ENCODE assay signal across 12 cellular contexts in genomic region chr14:80446356-80446755, GRCh38.
"Had no signal": no experiment of that assay in that cellular context is flagged by ENCODE, and none has a peak within 500 bp of the region (broad histone marks: within the 10 kb centered on the region; RNA-seq: fewer than 3 reads in every experiment).

No MANE protein-coding gene starts in this region.

- H3K27me3 ChIP-seq: heart right ventricle had no signal

- DNase-seq: activated CD4-positive, alpha-beta T cell treated with anti-CD3 and anti-CD28 coated beads, Interleukin-2, amount 50 U/mL, for 48 hours; activated CD8-positive, alpha-beta memory T cell treated with anti-CD3 and anti-CD28 coated beads, Interleukin-2, amount 10 ng/mL, durations not matched to agents 7 days and 5 days; activated effector memory CD4-positive, alpha-beta T cell treated with Interleukin-2 at 50 U/mL for 16 hours; activated T-cell treated with anti-CD3 and anti-CD28 coated beads, Interleukin-2, amount 50 U/mL, for 24 hours; amygdala; cerebellar nuclear complex; dermis blood vessel endothelial cell; heart right ventricle; islet precursor cell; left ventricle myocardium inferior had no signal

- H3K27ac Mint-ChIP-seq: activated CD8-positive, alpha-beta memory T cell treated with anti-CD3 and anti-CD28 coated beads, Interleukin-2, amount 10 ng/mL, durations not matched to agents 7 days and 5 days; activated naive CD4-positive, alpha-beta T cell treated with anti-CD3 and anti-CD28 coated beads, Interleukin-2, amount 50 U/mL, for 24 hours; activated T-cell treated with anti-CD3 and anti-CD28 coated beads, Interleukin-2, amount 50 U/mL, for 24 hours had no signal

- H3K27me3 Mint-ChIP-seq: activated CD8-positive, alpha-beta memory T cell treated with anti-CD3 and anti-CD28 coated beads, Interleukin-2, amount 10 ng/mL, durations not matched to agents 7 days and 5 days; activated naive CD4-positive, alpha-beta T cell treated with anti-CD3 and anti-CD28 coated beads, Interleukin-2, amount 50 U/mL, for 24 hours; activated T-cell treated with anti-CD3 and anti-CD28 coated beads, Interleukin-2, amount 50 U/mL, for 24 hours had no signal

- ATAC-seq: activated CD4-positive, CD25-positive, alpha-beta regulatory T cell treated with anti-CD3 and anti-CD28 coated beads, Interleukin-2, amount 50 U/mL, for 24 hours; activated CD8-positive, alpha-beta memory T cell treated with anti-CD3 and anti-CD28 coated beads, Interleukin-2, amount 10 ng/mL, durations not matched to agents 7 days and 5 days had no signal

- H3K27ac ChIP-seq: heart right ventricle, left ventricle myocardium inferior had no signal

- H3K4me3 Mint-ChIP-seq: activated CD8-positive, alpha-beta memory T cell treated with anti-CD3 and anti-CD28 coated beads, Interleukin-2, amount 10 ng/mL, durations not matched to agents 7 days and 5 days; activated naive CD4-positive, alpha-beta T cell treated with anti-CD3 and anti-CD28 coated beads, Interleukin-2, amount 50 U/mL, for 24 hours; activated T-cell treated with anti-CD3 and anti-CD28 coated beads, Interleukin-2, amount 50 U/mL, for 24 hours had no signal

- H3K4me3 ChIP-seq: heart right ventricle, left ventricle myocardium inferior had no signal

- H3K36me3 Mint-ChIP-seq: activated CD8-positive, alpha-beta memory T cell treated with anti-CD3 and anti-CD28 coated beads, Interleukin-2, amount 10 ng/mL, durations not matched to agents 7 days and 5 days; activated naive CD4-positive, alpha-beta T cell treated with anti-CD3 and anti-CD28 coated beads, Interleukin-2, amount 50 U/mL, for 24 hours had no signal

- H3K4me1 Mint-ChIP-seq: activated CD8-positive, alpha-beta memory T cell treated with anti-CD3 and anti-CD28 coated beads, Interleukin-2, amount 10 ng/mL, durations not matched to agents 7 days and 5 days; activated naive CD4-positive, alpha-beta T cell treated with anti-CD3 and anti-CD28 coated beads, Interleukin-2, amount 50 U/mL, for 24 hours had no signal

- H3K4me1 ChIP-seq: left ventricle myocardium inferior had no signal

- H3K36me3 ChIP-seq: heart right ventricle, left ventricle myocardium inferior had no signal
